In genomic region chr6:52517502-52518278, GRCh38 we compare ENCODE assay signal across 1 cellular context.
A peak's percentile ranks its signal among the peaks of the same experiment; 100 is the strongest.
TF ChIP-seq lines count a peak whose summit lies in the region.

No MANE protein-coding gene starts in this region.

TF ChIP-seq in HepG2, 621 proteins besides CTCF, POLR2A, EP300 and RAD21 (continued from another document and continues in another):
- TF ChIP-seq AHDC1 (CRISPR knock-in tag; IDR thresholded peaks at IDR 0.05; ENCODE audit: borderline replicate concordance) (peak; percentile 81), RFXANK (CRISPR knock-in tag; IDR thresholded peaks at IDR 0.05) (no peak), MXI1 (IDR thresholded peaks at IDR 0.05; ENCODE audit: borderline replicate concordance, low read depth, low read length) (peak; percentile 56; the same call in 1 of the 3 replicates), NFATC3 (CRISPR knock-in tag; IDR thresholded peaks at IDR 0.05) (0 out of 2 replicates have a peak, but pooled peaks have one; percentile 45), BHLHE40 (IDR thresholded peaks at IDR 0.05; ENCODE audit: low read length) (no peak), ZNF414 (CRISPR knock-in tag; IDR thresholded peaks at IDR 0.05) (no peak), ZNF670 (CRISPR knock-in tag; IDR thresholded peaks at IDR 0.05; ENCODE audit: borderline replicate concordance) (no peak), HMGXB4 (CRISPR knock-in tag; IDR thresholded peaks at IDR 0.05; ENCODE audit: borderline replicate concordance in 1 of 2, low read depth in 1 of 2) (peak; percentile 17 to 61; a peak in 2 of 4 replicates), ZNF276 (CRISPR knock-in tag; IDR thresholded peaks at IDR 0.05; ENCODE audit: low read depth) (no peak), CBFB (CRISPR knock-in tag; IDR thresholded peaks at IDR 0.05) (no peak), E2F1 (CRISPR knock-in tag; IDR thresholded peaks at IDR 0.05) (no peak), FOXO1 (CRISPR knock-in tag; IDR thresholded peaks at IDR 0.05) (no peak; the same call in 1 of the 2 replicates), CCDC6 (CRISPR knock-in tag; IDR thresholded peaks at IDR 0.05) (peak; percentile 53; the same call in 1 of the 2 replicates), FOXA1 (IDR thresholded peaks at IDR 0.05) (no peak), FOXA1 (CRISPR knock-in tag; IDR thresholded peaks at IDR 0.05) (no peak), ZFP1 (CRISPR knock-in tag; IDR thresholded peaks at IDR 0.05) (no peak), XRCC5 (optimal IDR thresholded peaks at IDR 0.05; ENCODE audit: low read length) (peak; percentile 66), ZNF691 (CRISPR knock-in tag; IDR thresholded peaks at IDR 0.05; ENCODE audit: borderline replicate concordance, low read depth) (peak; percentile 72; the same call in 1 of the 2 replicates), FOXP1 (IDR thresholded peaks at IDR 0.05) (no peak), FOXP1 (CRISPR knock-in tag; IDR thresholded peaks at IDR 0.05) (peak; percentile 42; the same call in 1 of the 2 replicates), DDIT3 (CRISPR knock-in tag; IDR thresholded peaks at IDR 0.05) (no peak), ZNF350 (CRISPR knock-in tag; IDR thresholded peaks at IDR 0.05; ENCODE audit: borderline replicate concordance, low read depth) (peak; percentile 61; the same call in 1 of the 2 replicates), STAT5B (CRISPR knock-in tag; IDR thresholded peaks at IDR 0.05) (no peak), SP140L (CRISPR knock-in tag; IDR thresholded peaks at IDR 0.05; ENCODE audit: borderline replicate concordance) (no peak), ZMYM4 (CRISPR knock-in tag; IDR thresholded peaks at IDR 0.05) (no peak), MTF2 (CRISPR knock-in tag; IDR thresholded peaks at IDR 0.05; ENCODE audit: borderline replicate concordance) (no peak), PRMT3 (CRISPR knock-in tag; IDR thresholded peaks at IDR 0.05; ENCODE audit: borderline replicate concordance, low read depth) (peak; percentile 71; the same call in 1 of the 2 replicates), SRSF9 (IDR thresholded peaks at IDR 0.05; ENCODE audit: borderline replicate concordance, insufficient read depth, low read depth, low read length, poor library complexity, severe bottlenecking) (no peak), ZNF407 (CRISPR knock-in tag; IDR thresholded peaks at IDR 0.05; ENCODE audit: not compliant biosample characterization) (peak; percentile 54), IKZF4 (CRISPR knock-in tag; IDR thresholded peaks at IDR 0.05; ENCODE audit: borderline replicate concordance, low read depth, not compliant biosample characterization) (no peak), ZBTB33 (CRISPR knock-in tag; IDR thresholded peaks at IDR 0.05) (peak; percentile 39; the same call in 1 of the 2 replicates), NFKB2 (CRISPR knock-in tag; IDR thresholded peaks at IDR 0.05; ENCODE audit: borderline replicate concordance) (no peak), ZNF382 (CRISPR knock-in tag; IDR thresholded peaks at IDR 0.05; ENCODE audit: borderline replicate concordance) (no peak), IRF2 (CRISPR knock-in tag; IDR thresholded peaks at IDR 0.05) (peak; percentile 73; the same call in 1 of the 2 replicates)
